In genomic region chr10:43137971-43138756, GRCh38 we compare ENCODE assay signal across 1 cellular context.
TF ChIP-seq lines count a peak whose summit lies in the region.

TSS of gene CSGALNACT2 (plus strand) at chr10:43138445. CDS start at chr10:43155150, 16,705 bp downstream.

TF ChIP-seq in H1, 55 proteins besides CTCF, POLR2A, EP300 and RAD21:
- TF ChIP-seq CTBP2 (IDR thresholded peaks at IDR 0.05; ENCODE audit: borderline replicate concordance, insufficient read depth, insufficient read length, low read length) = no peak
- peak; percentile 47; the same call in 1 of the 2 replicates for TF ChIP-seq GABPA (IDR thresholded peaks at IDR 0.05; ENCODE audit: borderline replicate concordance, insufficient read depth, low read length)
- peak; percentile 97 for TF ChIP-seq KDM4A (IDR thresholded peaks at IDR 0.05; ENCODE audit: low read depth, low read length, severe bottlenecking)
- TF ChIP-seq TAF1 (IDR thresholded peaks at IDR 0.05; ENCODE audit: low read depth, low read length) = no peak
- TF ChIP-seq NRF1 (IDR thresholded peaks at IDR 0.05; ENCODE audit: low read depth, low read length) = no peak
- TF ChIP-seq PHF8 (conservative IDR thresholded peaks at IDR 0.05; ENCODE audit: low read depth, low read length) = peak; percentile 59
- TF ChIP-seq RXRA (IDR thresholded peaks at IDR 0.05; ENCODE audit: insufficient read depth, low read depth, low read length) = no peak
- TF ChIP-seq POU5F1 (IDR thresholded peaks at IDR 0.05; ENCODE audit: low read depth, low read length) = no peak
- 0 out of 2 replicates have a peak, but pooled peaks have one; percentile 6 for TF ChIP-seq RBBP5 (IDR thresholded peaks at IDR 0.05; ENCODE audit: borderline replicate concordance, low read depth, low read length)
- TF ChIP-seq SIN3A (conservative IDR thresholded peaks at IDR 0.05 in 1 of 2, IDR thresholded peaks at IDR 0.05 in 1 of 2; ENCODE audit: low read depth in 1 of 2, low read length in 2 of 2) = peak in 1 of 2 experiments; percentile 51; a peak in 1 of 4 replicates
- peak; percentile 22 to 78; a peak in 3 of 4 replicates for TF ChIP-seq HDAC2 (IDR thresholded peaks at IDR 0.05; ENCODE audit: borderline replicate concordance in 1 of 2, low read depth in 2 of 2, low read length in 2 of 2)
- TF ChIP-seq RNF2 (IDR thresholded peaks at IDR 0.05; ENCODE audit: borderline replicate concordance, low read depth, low read length, missing control alignments, poor library complexity, severe bottlenecking) = peak; percentile 26
- no peak for TF ChIP-seq ZNF274 (IDR thresholded peaks at IDR 0.05; ENCODE audit: borderline replicate concordance, extremely low read depth, low read length)
- peak; percentile 72 for TF ChIP-seq ASH2L (IDR thresholded peaks at IDR 0.05; ENCODE audit: low read length)
